1 cellular context compared by ENCODE assay signal in the genomic region with DNA sequence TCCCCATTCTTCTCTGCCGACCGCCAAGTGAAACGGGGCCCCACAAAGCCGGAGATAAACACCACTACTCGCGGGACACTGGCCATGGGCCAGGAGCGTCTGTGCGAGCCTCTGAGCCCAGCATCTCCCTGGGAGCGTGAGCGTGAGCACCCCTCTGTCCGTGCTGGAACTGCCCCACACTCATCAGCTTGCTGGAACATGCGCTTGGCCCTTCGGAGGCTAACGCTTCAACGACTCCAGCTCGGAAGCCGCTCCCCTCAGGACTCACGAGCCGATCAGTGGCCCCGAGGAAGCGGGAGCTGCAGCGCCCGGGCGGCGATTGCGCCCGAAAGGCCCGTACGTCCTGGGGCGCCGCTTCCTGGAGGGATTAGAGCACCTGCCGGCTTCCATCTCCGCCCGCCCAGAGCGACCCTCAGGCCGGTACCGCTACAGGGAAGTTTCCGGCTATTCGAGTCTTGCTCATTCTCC.
TF ChIP-seq lines count a peak whose summit lies in the region.

No MANE protein-coding gene starts in this region.

TF ChIP-seq in IMR-90, 13 proteins besides CTCF, POLR2A, EP300 and RAD21 (continued from another document):
- TF ChIP-seq MAZ (IDR thresholded peaks at IDR 0.05; ENCODE audit: borderline replicate concordance, low read depth, low read length): no peak
- TF ChIP-seq BHLHE40 (IDR thresholded peaks at IDR 0.05; ENCODE audit: low read depth, low read length): no peak
- no peak for TF ChIP-seq CHD1 (IDR thresholded peaks at IDR 0.05; ENCODE audit: low read depth, low read length)
- TF ChIP-seq MAFK (IDR thresholded peaks at IDR 0.05; ENCODE audit: low read depth, low read length): no peak
- TF ChIP-seq SMC3 (IDR thresholded peaks at IDR 0.05; ENCODE audit: low read depth, low read length): no peak
- TF ChIP-seq, protein P1, sequence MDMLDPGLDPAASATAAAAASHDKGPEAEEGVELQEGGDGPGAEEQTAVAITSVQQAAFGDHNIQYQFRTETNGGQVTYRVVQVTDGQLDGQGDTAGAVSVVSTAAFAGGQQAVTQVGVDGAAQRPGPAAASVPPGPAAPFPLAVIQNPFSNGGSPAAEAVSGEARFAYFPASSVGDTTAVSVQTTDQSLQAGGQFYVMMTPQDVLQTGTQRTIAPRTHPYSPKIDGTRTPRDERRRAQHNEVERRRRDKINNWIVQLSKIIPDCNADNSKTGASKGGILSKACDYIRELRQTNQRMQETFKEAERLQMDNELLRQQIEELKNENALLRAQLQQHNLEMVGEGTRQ (IDR thresholded peaks at IDR 0.05; ENCODE audit: low read depth, low read length): no peak
- TF ChIP-seq CEBPB (IDR thresholded peaks at IDR 0.05; ENCODE audit: low read depth, low read length): no peak
- TF ChIP-seq, protein P2, sequence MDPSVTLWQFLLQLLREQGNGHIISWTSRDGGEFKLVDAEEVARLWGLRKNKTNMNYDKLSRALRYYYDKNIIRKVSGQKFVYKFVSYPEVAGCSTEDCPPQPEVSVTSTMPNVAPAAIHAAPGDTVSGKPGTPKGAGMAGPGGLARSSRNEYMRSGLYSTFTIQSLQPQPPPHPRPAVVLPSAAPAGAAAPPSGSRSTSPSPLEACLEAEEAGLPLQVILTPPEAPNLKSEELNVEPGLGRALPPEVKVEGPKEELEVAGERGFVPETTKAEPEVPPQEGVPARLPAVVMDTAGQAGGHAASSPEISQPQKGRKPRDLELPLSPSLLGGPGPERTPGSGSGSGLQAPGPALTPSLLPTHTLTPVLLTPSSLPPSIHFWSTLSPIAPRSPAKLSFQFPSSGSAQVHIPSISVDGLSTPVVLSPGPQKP (IDR thresholded peaks at IDR 0.05; ENCODE audit: borderline replicate concordance, low read depth, low read length): no peak
- no peak for TF ChIP-seq NFE2L2 (IDR thresholded peaks at IDR 0.05; ENCODE audit: low read depth, low read length)
- TF ChIP-seq FOS (IDR thresholded peaks at IDR 0.05; ENCODE audit: low read depth, low read length): no peak
- no peak for TF ChIP-seq RCOR1 (IDR thresholded peaks at IDR 0.05; ENCODE audit: insufficient replicate concordance, low read length)
